Comparison of ENCODE assay signal across 8 cellular contexts in the genomic region with DNA sequence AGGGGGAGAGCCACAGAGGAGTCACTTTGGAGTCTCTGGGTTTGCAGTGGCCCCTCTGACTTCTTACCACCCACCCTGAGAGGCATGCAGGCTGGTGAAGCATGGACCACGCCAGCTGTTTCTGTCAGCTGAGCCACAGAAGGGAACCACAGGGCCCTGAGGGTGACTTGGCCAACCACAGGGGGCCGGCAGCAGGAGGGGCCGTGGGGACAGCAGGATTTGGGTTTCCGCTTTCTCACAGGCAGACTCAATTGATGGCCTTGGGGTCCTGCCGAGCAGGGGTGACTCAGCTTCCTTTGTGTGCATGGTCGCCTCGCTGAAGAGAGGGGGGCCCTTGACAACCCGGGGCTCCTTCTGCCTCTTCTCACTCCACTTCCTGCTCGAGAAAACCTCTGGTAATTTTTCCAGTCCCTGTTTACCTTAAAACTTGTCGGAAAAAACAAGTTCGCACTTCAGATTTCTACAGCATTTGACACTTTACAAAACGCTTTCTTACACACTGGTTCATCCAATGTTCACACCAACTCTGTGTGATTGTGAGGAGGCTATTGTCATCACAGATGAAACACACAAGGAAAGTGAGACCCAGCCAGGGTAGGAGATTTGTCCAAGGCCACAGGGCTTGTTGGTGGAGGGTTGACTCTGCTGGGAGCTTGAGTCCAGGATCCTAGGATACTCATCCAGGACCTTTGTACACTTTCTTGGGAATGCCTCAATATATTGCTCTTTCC.
DNase-seq lines count a peak whose midpoint lies in the region; ATAC-seq and FAIRE-seq lines count a peak whose summit lies in the region.

No MANE protein-coding gene starts in this region.

- H3K27ac ChIP-seq in Karpas-422 (ENCODE audit: low read length) (peak overlapping the region; percentile 99), small intestine (ENCODE audit: low read depth in 1 of 2, low read length in 1 of 2) (peak overlapping the region in 1 of 2 donors; percentile 29)

- peak; percentile 66 for ATAC-seq in GM18499 (IDR thresholded peaks at IDR 0.05; ENCODE audit: insufficient read depth, unreplicated experiment)
- peak; percentile 96 for ATAC-seq in activated naive CD8-positive, alpha-beta T cell treated with anti-CD3 and anti-CD28 coated beads, Interleukin-2, amount 10 ng/mL, durations not matched to agents 7 days and 5 days (ENCODE audit: low read depth)

- H3K9me3 ChIP-seq in Karpas-422 (ENCODE audit: low read length) (no peaks in the 10 kb centered on the region), small intestine (ENCODE audit: control insufficient read depth, low read depth) (no peaks in the 10 kb centered on the region)

- WGBS in small intestine, 3 donors, result 43 to 60% (median 45%) methylated on average over 12 of the region's 12 CpGs

- peaks cover 13% of the 10 kb centered on the region for H3K36me3 Mint-ChIP-seq in activated naive CD8-positive, alpha-beta T cell treated with anti-CD3 and anti-CD28 coated beads, Interleukin-2, amount 10 ng/mL, durations not matched to agents 7 days and 5 days

- H3K9me2 ChIP-seq in Karpas-422 (replicated peaks; ENCODE audit: insufficient read depth, low read length), result no peaks in the 10 kb centered on the region

- 0 out of 2 replicates have a peak overlapping the region, but pooled peaks have one; percentile 1 for H2AFZ ChIP-seq in Karpas-422 (ENCODE audit: low read length)

- peak overlapping the region; percentile 72 for H3K9ac ChIP-seq in Karpas-422 (ENCODE audit: low read length)

- H3K4me2 ChIP-seq in Karpas-422 (ENCODE audit: low read depth, low read length, poor library complexity, severe bottlenecking), result peak overlapping the region; percentile 62

- peak overlapping the region; percentile 23 for H3K4me3 Mint-ChIP-seq in activated naive CD8-positive, alpha-beta T cell treated with anti-CD3 and anti-CD28 coated beads, Interleukin-2, amount 10 ng/mL, durations not matched to agents 7 days and 5 days

- peaks cover 33% of the 10 kb centered on the region for H3K27me3 Mint-ChIP-seq in activated naive CD8-positive, alpha-beta T cell treated with anti-CD3 and anti-CD28 coated beads, Interleukin-2, amount 10 ng/mL, durations not matched to agents 7 days and 5 days

- peaks cover 73% of the 10 kb centered on the region for H3K4me1 ChIP-seq in Karpas-422 (ENCODE audit: low read length)
- H3K4me1 ChIP-seq in small intestine (ENCODE audit: control insufficient read depth in 2 of 2, insufficient read depth in 1 of 2, low read depth in 1 of 2, low read length in 1 of 2), result no peaks in the 10 kb centered on the region

- peaks cover 4% of the 10 kb centered on the region; the same call in 1 of the 2 replicates for H3K36me3 ChIP-seq in Karpas-422 (ENCODE audit: insufficient read depth, low read length)
- no peaks in the 10 kb centered on the region for H3K36me3 ChIP-seq in small intestine (ENCODE audit: control insufficient read depth in 2 of 2, insufficient read depth in 2 of 2, low read length in 2 of 2)

- DNase-seq in H4 (ENCODE audit: low spot score), result peak; percentile 82
- peak; percentile 95 for DNase-seq in Karpas-422
- peak; percentile 58 for DNase-seq in activated naive CD8-positive, alpha-beta T cell treated with anti-CD3 and anti-CD28 coated beads, Interleukin-2, amount 10 ng/mL, durations not matched to agents 7 days and 5 days
- DNase-seq in small intestine, result peak; percentile 25
- no peak for DNase-seq in GM03348 (ENCODE audit: low spot score)
- no peak for DNase-seq in NCI-H524 treated with DMSO at 0.1 percent for 48 hours (lab: John Stamatoyannopoulos, UW)
- DNase-seq in activated CD4-positive, alpha-beta T cell treated with anti-CD3 and anti-CD28 coated beads for 4 hours, result no peak

- peaks cover 19% of the 10 kb centered on the region for H3K4me1 Mint-ChIP-seq in activated naive CD8-positive, alpha-beta T cell treated with anti-CD3 and anti-CD28 coated beads, Interleukin-2, amount 10 ng/mL, durations not matched to agents 7 days and 5 days

- no peaks in the 10 kb centered on the region for H4K20me1 ChIP-seq in Karpas-422 (ENCODE audit: insufficient read depth, low read depth, low read length)

- peaks cover 7% of the 10 kb centered on the region for H3K9me3 Mint-ChIP-seq in activated naive CD8-positive, alpha-beta T cell treated with anti-CD3 and anti-CD28 coated beads, Interleukin-2, amount 10 ng/mL, durations not matched to agents 7 days and 5 days

- H3K27ac Mint-ChIP-seq in activated naive CD8-positive, alpha-beta T cell treated with anti-CD3 and anti-CD28 coated beads, Interleukin-2, amount 10 ng/mL, durations not matched to agents 7 days and 5 days, result peak overlapping the region; percentile 75

- POLR2A ChIA-PET in activated naive CD8-positive, alpha-beta T cell treated with anti-CD3 and anti-CD28 coated beads, Interleukin-2, amount 10 ng/mL, durations not matched to agents 7 days and 5 days (lab: Charles Lee), result no interaction called here

- H3K27me3 ChIP-seq in Karpas-422 (ENCODE audit: low read length) (no peaks in the 10 kb centered on the region), small intestine (ENCODE audit: control insufficient read depth in 2 of 2, insufficient read depth in 2 of 2, low read length in 2 of 2) (no peaks in the 10 kb centered on the region)

- FAIRE-seq in small intestine (lab: Jason Lieb, UNC), result no peak

- H3K4me3 ChIP-seq in Karpas-422 (ENCODE audit: low read length), result peak overlapping the region; percentile 38; the same call in 1 of the 2 replicates
- no peak overlapping the region for H3K4me3 ChIP-seq in small intestine (ENCODE audit: low read depth in 1 of 2, low read length in 2 of 2)

- no peaks in the 10 kb centered on the region for H3K79me2 ChIP-seq in Karpas-422 (ENCODE audit: low read length)

Comparison
In these comparisons a context has a peak if more than half of its experiments do, and no peak if none do; other contexts are left out.
1. DNase-seq: peak in H4 (single experiment), Karpas-422 (single experiment), activated naive CD8-positive, alpha-beta T cell treated with anti-CD3 and anti-CD28 coated beads, Interleukin-2, amount 10 ng/mL, durations not matched to agents 7 days and 5 days (single experiment) and small intestine (single experiment); none in GM03348 (single experiment), NCI-H524 treated with DMSO at 0.1 percent for 48 hours (single experiment) and activated CD4-positive, alpha-beta T cell treated with anti-CD3 and anti-CD28 coated beads for 4 hours (0 of 2).